In genomic region chr12:123905319-123905925, GRCh38 we compare ENCODE assay signal across 8 cellular contexts.
DNase-seq lines count a peak whose midpoint lies in the region; ATAC-seq, FAIRE-seq and TF ChIP-seq lines count a peak whose summit lies in the region.

No MANE protein-coding gene starts in this region.

- H3K9me3 Mint-ChIP-seq in activated CD4-positive, alpha-beta T cell treated with anti-CD3 and anti-CD28 coated beads, Interleukin-2, amount 10 ng/mL, durations not matched to agents 24 days and 14 days = no peaks in the 10 kb centered on the region

- H3K4me3 Mint-ChIP-seq in activated CD4-positive, alpha-beta T cell treated with anti-CD3 and anti-CD28 coated beads, Interleukin-2, amount 10 ng/mL, durations not matched to agents 24 days and 14 days = no peak overlapping the region

- no peak overlapping the region for H3K27ac Mint-ChIP-seq in activated CD4-positive, alpha-beta T cell treated with anti-CD3 and anti-CD28 coated beads, Interleukin-2, amount 10 ng/mL, durations not matched to agents 24 days and 14 days

- peaks cover 7% of the 10 kb centered on the region for H3K4me1 Mint-ChIP-seq in activated CD4-positive, alpha-beta T cell treated with anti-CD3 and anti-CD28 coated beads, Interleukin-2, amount 10 ng/mL, durations not matched to agents 24 days and 14 days

- ATAC-seq in right lobe of liver = peak; percentile 78 to 91 (median 86)
- ATAC-seq in HG03432 (IDR thresholded peaks at IDR 0.05; ENCODE audit: unreplicated experiment) = no peak

- H3K36me3 Mint-ChIP-seq in activated CD4-positive, alpha-beta T cell treated with anti-CD3 and anti-CD28 coated beads, Interleukin-2, amount 10 ng/mL, durations not matched to agents 24 days and 14 days (ENCODE audit: low read depth) = no peaks in the 10 kb centered on the region

- H3K36me3 ChIP-seq in right lobe of liver = no peaks in the 10 kb centered on the region

- no peaks in the 10 kb centered on the region for H3K27me3 ChIP-seq in right lobe of liver

- H3K4me3 ChIP-seq in choroid plexus epithelial cell (ENCODE audit: low read depth, low read length) (no peak overlapping the region), right lobe of liver (no peak overlapping the region)

- peaks cover 5% of the 10 kb centered on the region for H3K27me3 Mint-ChIP-seq in activated CD4-positive, alpha-beta T cell treated with anti-CD3 and anti-CD28 coated beads, Interleukin-2, amount 10 ng/mL, durations not matched to agents 24 days and 14 days

- 20% methylated on average over 9 of the region's 9 CpGs for WGBS in right lobe of liver (ENCODE audit: insufficient coverage, low coverage, low lambda C conversion rate, missing lambda C conversion rate)

- no peaks in the 10 kb centered on the region for H3K4me1 ChIP-seq in right lobe of liver

- H3K27ac ChIP-seq in 22Rv1 (no peak overlapping the region), right lobe of liver (no peak overlapping the region)

- DNase-seq in GM12892 (ENCODE audit: insufficient read length) (peak; percentile 41), NCI-H460 (ENCODE audit: extremely low read depth, low read depth) (peak; percentile 69), choroid plexus epithelial cell (ENCODE audit: low read depth) (peak; percentile 89), right lobe of liver (peak in 2 of 3 donors; percentile 35 to 64)
- DNase-seq in activated CD4-positive, alpha-beta T cell treated with anti-CD3 and anti-CD28 coated beads, Interleukin-2, amount 10 ng/mL, durations not matched to agents 24 days and 14 days = peak; percentile 90
- peak; percentile 61 for DNase-seq in stimulated activated CD8-positive, alpha-beta memory T cell treated with anti-CD3 and anti-CD28 coated beads, Interleukin-12 subunit alpha, Interleukin-12 subunit beta, amount 100 ng/mL, for 1 hour (ENCODE audit: low read depth)

- TF ChIP-seq CTCF in 22Rv1 (IDR thresholded peaks at IDR 0.05) (peak; percentile 97), choroid plexus epithelial cell (conservative IDR thresholded peaks at IDR 0.05; ENCODE audit: low read depth, low read length) (peak; percentile 77), right lobe of liver (IDR thresholded peaks at IDR 0.05) (peak; percentile 76 to 86 (median 82))

- no peaks in the 10 kb centered on the region for H3K9me3 ChIP-seq in right lobe of liver

- no peak for FAIRE-seq in GM12892 (lab: Jason Lieb, UNC)

- intact Hi-C loops in activated CD4-positive, alpha-beta T cell treated with anti-CD3 and anti-CD28 coated beads, Interleukin-2, amount 10 ng/mL, durations not matched to agents 24 days and 14 days (cut with micrococcal nuclease) = loop anchor here (1.0 to 2.0 kb wide), 2 partner anchors 79 to 125 kb away; no protein-coding TSS in a partner anchor
- intact Hi-C loops in right lobe of liver (cut with DNase I) = loop anchor here in 1 of 2 donors (5.0 kb wide), 1 partner anchor 82 kb away; no protein-coding TSS in a partner anchor

- no peak for TF ChIP-seq POLR2A in GM12892 (IDR thresholded peaks at IDR 0.05; ENCODE audit: low read depth, low read length)
- TF ChIP-seq POLR2A in right lobe of liver (IDR thresholded peaks at IDR 0.05) = no peak
